22 cellular contexts compared by ENCODE assay signal in genomic region chr2:240593703-240594451, GRCh38. TPM values are rescaled to one million over a fixed set of nuclear protein-coding genes. Genes with fewer than 3 reads are reported as not detected.
DNase-seq lines count a peak whose midpoint lies in the region; ATAC-seq, FAIRE-seq and TF ChIP-seq lines count a peak whose summit lies in the region.
"Had no signal": no experiment of that assay in that cellular context is flagged by ENCODE, and none has a peak within 500 bp of the region (broad histone marks: within the 10 kb centered on the region; RNA-seq: fewer than 3 reads in every experiment).

No MANE protein-coding gene starts in this region.

- H3K4me3 ChIP-seq in WERI-Rb-1 (ENCODE audit: low read depth, low read length): no peak overlapping the region
- H3K4me3 ChIP-seq in left ventricle myocardium inferior: no peak overlapping the region
- H3K4me3 ChIP-seq in pancreas: no peak overlapping the region
- H3K4me3 ChIP-seq: ascending aorta had no signal

- no peak overlapping the region for H3K4me3 Mint-ChIP-seq in CD14-positive monocyte

- intact Hi-C loops in CD14-positive monocyte (cut with micrococcal nuclease) (no loop called here), left ventricle myocardium inferior (cut with micrococcal nuclease) (no loop called here), pancreas (cut with DNase I) (no loop called here)

- H3K9me3 ChIP-seq in WERI-Rb-1 (ENCODE audit: severe bottlenecking) (no peaks in the 10 kb centered on the region), left ventricle myocardium inferior (replicated peaks) (no peaks in the 10 kb centered on the region), pancreas (no peaks in the 10 kb centered on the region)
- H3K9me3 ChIP-seq: ascending aorta, neutrophil had no signal

- H3K27me3 Mint-ChIP-seq in CD14-positive monocyte (ENCODE audit: low read depth in 3 of 3): no peaks in the 10 kb centered on the region

- H3K27me3 ChIP-seq in WERI-Rb-1 (ENCODE audit: insufficient read depth, low read depth, severe bottlenecking) (no peaks in the 10 kb centered on the region), left ventricle myocardium inferior (ENCODE audit: low read depth) (no peaks in the 10 kb centered on the region), pancreas (no peaks in the 10 kb centered on the region)
- H3K27me3 ChIP-seq: ascending aorta, foreskin keratinocyte, neutrophil had no signal

- peaks cover 51 to 92% of the 10 kb centered on the region in 2 donors for H3K36me3 Mint-ChIP-seq in CD14-positive monocyte

- peaks cover 3% of the 10 kb centered on the region for H3K4me1 Mint-ChIP-seq in CD14-positive monocyte

- no peaks in the 10 kb centered on the region for H3K9me3 Mint-ChIP-seq in CD14-positive monocyte
- H3K9me3 Mint-ChIP-seq: activated T-helper 2 cell treated with anti-CD3 and anti-CD28 coated beads, Interferon-gamma antibody, Interleukin-2, Interleukin-4, amounts not matched to agents 10 μg/mL and 5 μg/mL and 100 μg/mL, durations not matched to agents 14 hours and 24 hours and 36 hours had no signal

- WGBS in pancreas, 2 donors: 91 to 93% methylated on average over 19 of the region's 19 CpGs

- peak; percentile 44 for DNase-seq in CD14-positive monocyte (ENCODE audit: low spot score)
- peak; percentile 4 for DNase-seq in WERI-Rb-1
- DNase-seq in left ventricle myocardium inferior: peak; percentile 76
- peak in 5 of 6 donors; percentile 1 to 68 (median 24) for DNase-seq in pancreas
- DNase-seq in NCI-H446 (lab: John Stamatoyannopoulos, UW): no peak
- DNase-seq in epidermal melanocyte (ENCODE audit: insufficient read length, low spot score): no peak
- DNase-seq in DMS79 treated with DMSO at 0.1 percent for 48 hours (lab: John Stamatoyannopoulos, UW): no peak
- DNase-seq: COR-L47; EL; foreskin keratinocyte; NCI-H187 treated with DMSO at 0.1 percent for 48 hours; NCI-H524 treated with DMSO at 0.1 percent for 48 hours; stimulated activated CD4-positive, alpha-beta T cell treated with anti-CD3 and anti-CD28 coated beads, Interleukin-2, amount 100 ng/mL, for 24 hours had no signal

- TF ChIP-seq CTCF in CD14-positive monocyte (IDR thresholded peaks at IDR 0.05): no peak
- TF ChIP-seq CTCF in WERI-Rb-1 (IDR thresholded peaks at IDR 0.05; ENCODE audit: low read depth, low read length): no peak
- TF ChIP-seq CTCF in left ventricle myocardium inferior (IDR thresholded peaks at IDR 0.05; ENCODE audit: borderline replicate concordance): no peak
- no peak for TF ChIP-seq CTCF in pancreas (IDR thresholded peaks at IDR 0.05)

- FAIRE-seq in pancreas (lab: Jason Lieb, UNC): no peak
- FAIRE-seq: colon, endothelial cell of umbilical vein, H54 had no signal

- H3K4me1 ChIP-seq in left ventricle myocardium inferior: peaks cover 86% of the 10 kb centered on the region
- H3K4me1 ChIP-seq in pancreas: no peaks in the 10 kb centered on the region
- H3K4me1 ChIP-seq: foreskin keratinocyte had no signal

- H3K27ac ChIP-seq in WERI-Rb-1 (no peak overlapping the region), left ventricle myocardium inferior (replicated peaks) (peak overlapping the region; percentile 89), pancreas (no peak overlapping the region)
- H3K27ac ChIP-seq: ascending aorta, foreskin keratinocyte, HL-60, neutrophil, VCaP had no signal

- ATAC-seq in pancreas (no peak), HG02970 (IDR thresholded peaks at IDR 0.05; ENCODE audit: low FRiP score, unreplicated experiment) (no peak)
- ATAC-seq: foreskin keratinocyte had no signal

- H3K36me3 ChIP-seq in WERI-Rb-1 (peaks cover 49% of the 10 kb centered on the region), left ventricle myocardium inferior (peaks cover 62% of the 10 kb centered on the region), pancreas (peaks cover 0 to 21% (median 0%) of the 10 kb centered on the region in 3 donors)

- H3K27ac Mint-ChIP-seq in CD14-positive monocyte: no peak overlapping the region
- H3K27ac Mint-ChIP-seq: activated T-helper 2 cell treated with anti-CD3 and anti-CD28 coated beads, Interferon-gamma antibody, Interleukin-2, Interleukin-4, amounts not matched to agents 10 μg/mL and 5 μg/mL and 100 μg/mL, durations not matched to agents 14 hours and 24 hours and 36 hours had no signal

RNA-seq across cellular contexts. Expression of gene CAPN10, which starts 7.3 kb away (rescaled TPM):
- polyA plus RNA-seq in CD14-positive monocyte (1 to 10 TPM; 7.3 to 7.4 TPM), pancreas (10 to 100 TPM; 47.0 to 49.3 TPM)
- total RNA-seq in left ventricle myocardium inferior (31.2 TPM), pancreas (10 to 100 TPM in 3 of 6 donors, 1 to 10 TPM in 3; 8.6 to 19.0 (median 10.9) TPM)

RNA-seq across cellular contexts. Expression of gene RNPEPL1, which starts 25.6 kb away (rescaled TPM):
- polyA plus RNA-seq in CD14-positive monocyte: 10 to 100 TPM; 15.4 to 36.4 TPM
- total RNA-seq in left ventricle myocardium inferior: 80.1 TPM
- 10 to 100 TPM; 37.1 to 48.5 (median 39.6) TPM for total RNA-seq in pancreas
- polyA plus RNA-seq in pancreas: 100 to 1,000 TPM in 1 of 2 donors, 10 to 100 TPM in 1; 80.3 to 195 TPM

RNA-seq across cellular contexts. Expression of gene GPR35, which starts 31.4 kb away (rescaled TPM):
- polyA plus RNA-seq in CD14-positive monocyte (10 to 100 TPM; 30.6 to 36.3 TPM), pancreas (1 to 10 TPM; 4.1 to 4.6 TPM)
- total RNA-seq in left ventricle myocardium inferior (1.3 TPM), pancreas (1 to 10 TPM in 2 of 6 donors, under 1 TPM in 4; 0.35 to 1.4 (median 0.84) TPM)
- total RNA-seq: ascending aorta had no signal

RNA-seq across cellular contexts. Expression of gene DUSP28, which starts 33.7 kb away (rescaled TPM):
- polyA plus RNA-seq in CD14-positive monocyte (10 to 100 TPM; 17.1 to 17.7 TPM), pancreas (1 to 10 TPM; 2.6 to 5.0 TPM)
- total RNA-seq in left ventricle myocardium inferior (19.3 TPM), pancreas (1 to 10 TPM; 1.6 to 3.5 (median 2.4) TPM)

RNA-seq across cellular contexts. Expression of gene ANKMY1, which starts 36.1 kb away (rescaled TPM):
- 1 to 10 TPM; 2.1 to 2.9 TPM for polyA plus RNA-seq in CD14-positive monocyte
- 4.0 TPM for total RNA-seq in left ventricle myocardium inferior
- total RNA-seq in pancreas: 10 to 100 TPM in 4 of 6 donors, 1 to 10 TPM in 2; 6.9 to 11.8 (median 10.3) TPM
- polyA plus RNA-seq in pancreas: 10 to 100 TPM; 11.3 to 20.1 TPM

Comparison
In these comparisons a context has a peak if more than half of its experiments do, and no peak if none do; other contexts are left out.
1. DNase-seq: peak in CD14-positive monocyte (single experiment), WERI-Rb-1 (single experiment), left ventricle myocardium inferior (single experiment) and pancreas (5 of 6); none in NCI-H446 (0 of 2), epidermal melanocyte (single experiment) and DMS79 treated with DMSO at 0.1 percent for 48 hours (single experiment).